Comparison of ENCODE assay signal across 11 cellular contexts in genomic region chr2:197184959-197185586, GRCh38.
DNase-seq lines count a peak whose midpoint lies in the region; ATAC-seq, FAIRE-seq and TF ChIP-seq lines count a peak whose summit lies in the region.
"Had no signal": no experiment of that assay in that cellular context is flagged by ENCODE, and none has a peak within 500 bp of the region (broad histone marks: within the 10 kb centered on the region; RNA-seq: fewer than 3 reads in every experiment).

No MANE protein-coding gene starts in this region.

- CTCF ChIA-PET in activated CD8-positive, alpha-beta T cell treated with anti-CD3 and anti-CD28 coated beads for 36 hours (lab: Charles Lee) = interaction anchor here (0.9 to 4.3 kb wide), 3 partner anchors 8 to 72 kb away, joined by 3 to 28 read pairs (median 3); no protein-coding TSS in a partner anchor
- CTCF ChIA-PET in activated CD8-positive, alpha-beta T cell treated with anti-CD3 and anti-CD28 coated beads, Interleukin-2, amount 10 ng/mL, durations not matched to agents 7 days and 5 days (lab: Charles Lee) = interaction anchor here (0.9 to 1.6 kb wide), 2 partner anchors 14 to 17 kb away, joined by 3 to 5 read pairs; no protein-coding TSS in a partner anchor

- TF ChIP-seq CTCF in activated CD8-positive, alpha-beta T cell treated with anti-CD3 and anti-CD28 coated beads for 36 hours (IDR thresholded peaks at IDR 0.05) = no peak
- TF ChIP-seq CTCF in coronary artery (IDR thresholded peaks at IDR 0.05) = no peak
- no peak for TF ChIP-seq CTCF in upper lobe of right lung (IDR thresholded peaks at IDR 0.05)

- ATAC-seq in activated CD8-positive, alpha-beta T cell treated with anti-CD3 and anti-CD28 coated beads for 36 hours = peak; percentile 32
- ATAC-seq in activated CD8-positive, alpha-beta T cell treated with anti-CD3 and anti-CD28 coated beads, Interleukin-2, amount 10 ng/mL, durations not matched to agents 7 days and 5 days = no peak
- ATAC-seq in memory B cell (ENCODE audit: low read depth) (no peak), upper lobe of right lung (peak; percentile 71)

- no peaks in the 10 kb centered on the region for H3K27me3 ChIP-seq in upper lobe of right lung
- H3K27me3 ChIP-seq: tibial nerve had no signal

- FAIRE-seq in frontal cortex (lab: Jason Lieb, UNC) = no peak

- H3K27ac Mint-ChIP-seq in activated CD8-positive, alpha-beta T cell treated with anti-CD3 and anti-CD28 coated beads for 36 hours = peak overlapping the region; percentile 51
- no peak overlapping the region for H3K27ac Mint-ChIP-seq in activated CD8-positive, alpha-beta T cell treated with anti-CD3 and anti-CD28 coated beads, Interleukin-2, amount 10 ng/mL, durations not matched to agents 7 days and 5 days
- peak overlapping the region; percentile 56 for H3K27ac Mint-ChIP-seq in memory B cell

- intact Hi-C loops in activated CD8-positive, alpha-beta T cell treated with anti-CD3 and anti-CD28 coated beads for 36 hours (cut with micrococcal nuclease) = loop anchor here (5.0 kb wide), 1 partner anchor 68 kb away; no protein-coding TSS in a partner anchor
- intact Hi-C loops in upper lobe of right lung (cut with DNase I) = no loop called here

- H3K4me1 ChIP-seq in upper lobe of right lung = peaks cover 14% of the 10 kb centered on the region

- no peaks in the 10 kb centered on the region for H3K9me3 ChIP-seq in upper lobe of right lung
- H3K9me3 ChIP-seq: tibial nerve had no signal

- H3K27ac ChIP-seq in coronary artery (peak overlapping the region; percentile 66 to 69), upper lobe of right lung (no peak overlapping the region)
- H3K27ac ChIP-seq: skin epidermis had no signal

- no peak overlapping the region for H3K4me3 Mint-ChIP-seq in activated CD8-positive, alpha-beta T cell treated with anti-CD3 and anti-CD28 coated beads for 36 hours
- H3K4me3 Mint-ChIP-seq in activated CD8-positive, alpha-beta T cell treated with anti-CD3 and anti-CD28 coated beads, Interleukin-2, amount 10 ng/mL, durations not matched to agents 7 days and 5 days = no peak overlapping the region
- no peak overlapping the region for H3K4me3 Mint-ChIP-seq in memory B cell

- peaks cover 75% of the 10 kb centered on the region for H3K4me1 Mint-ChIP-seq in activated CD8-positive, alpha-beta T cell treated with anti-CD3 and anti-CD28 coated beads for 36 hours (ENCODE audit: low read depth)
- H3K4me1 Mint-ChIP-seq in activated CD8-positive, alpha-beta T cell treated with anti-CD3 and anti-CD28 coated beads, Interleukin-2, amount 10 ng/mL, durations not matched to agents 7 days and 5 days (ENCODE audit: low read depth) = peaks cover 61% of the 10 kb centered on the region
- peaks cover 48% of the 10 kb centered on the region for H3K4me1 Mint-ChIP-seq in memory B cell

- H3K4me3 ChIP-seq in coronary artery = no peak overlapping the region
- no peak overlapping the region for H3K4me3 ChIP-seq in upper lobe of right lung
- H3K4me3 ChIP-seq: skin epidermis, tibial nerve had no signal

- POLR2A ChIA-PET in activated CD8-positive, alpha-beta T cell treated with anti-CD3 and anti-CD28 coated beads for 36 hours (lab: Charles Lee) = interaction anchor here (0.7 to 1.0 kb wide), 4 partner anchors 9 to 122 kb away, joined by 3 read pairs; no protein-coding TSS in a partner anchor
- POLR2A ChIA-PET in activated CD8-positive, alpha-beta T cell treated with anti-CD3 and anti-CD28 coated beads, Interleukin-2, amount 10 ng/mL, durations not matched to agents 7 days and 5 days (lab: Charles Lee) = interaction anchor here (0.6 kb wide), 1 partner anchor 281 kb away, joined by 4 read pairs; no protein-coding TSS in a partner anchor

- H3K36me3 ChIP-seq in upper lobe of right lung = no peaks in the 10 kb centered on the region
- H3K36me3 ChIP-seq: tibial nerve had no signal

- peaks cover 56% of the 10 kb centered on the region for H3K36me3 Mint-ChIP-seq in activated CD8-positive, alpha-beta T cell treated with anti-CD3 and anti-CD28 coated beads for 36 hours (ENCODE audit: low read depth)
- H3K36me3 Mint-ChIP-seq in activated CD8-positive, alpha-beta T cell treated with anti-CD3 and anti-CD28 coated beads, Interleukin-2, amount 10 ng/mL, durations not matched to agents 7 days and 5 days (ENCODE audit: low read depth) = peaks cover 65% of the 10 kb centered on the region
- peaks cover 36% of the 10 kb centered on the region for H3K36me3 Mint-ChIP-seq in memory B cell

- H3K27me3 Mint-ChIP-seq in activated CD8-positive, alpha-beta T cell treated with anti-CD3 and anti-CD28 coated beads for 36 hours = no peaks in the 10 kb centered on the region
- no peaks in the 10 kb centered on the region for H3K27me3 Mint-ChIP-seq in activated CD8-positive, alpha-beta T cell treated with anti-CD3 and anti-CD28 coated beads, Interleukin-2, amount 10 ng/mL, durations not matched to agents 7 days and 5 days (ENCODE audit: low read depth)
- H3K27me3 Mint-ChIP-seq in memory B cell = no peaks in the 10 kb centered on the region

- DNase-seq in activated CD8-positive, alpha-beta T cell treated with anti-CD3 and anti-CD28 coated beads for 36 hours = no peak
- no peak for DNase-seq in activated CD8-positive, alpha-beta T cell treated with anti-CD3 and anti-CD28 coated beads, Interleukin-2, amount 10 ng/mL, durations not matched to agents 7 days and 5 days
- DNase-seq in coronary artery (ENCODE audit: low spot score) (peak; percentile 93), memory B cell (ENCODE audit: low spot score in 2 of 2) (no peak), upper lobe of right lung (peak; percentile 73), HuH-7.5 (ENCODE audit: low spot score) (no peak), NCI-H226 (no peak), frontal cortex (ENCODE audit: low spot score in 2 of 2) (no peak)
- DNase-seq: ACHN had no signal

- no peaks in the 10 kb centered on the region for H3K9me3 Mint-ChIP-seq in activated CD8-positive, alpha-beta T cell treated with anti-CD3 and anti-CD28 coated beads for 36 hours
- no peaks in the 10 kb centered on the region for H3K9me3 Mint-ChIP-seq in activated CD8-positive, alpha-beta T cell treated with anti-CD3 and anti-CD28 coated beads, Interleukin-2, amount 10 ng/mL, durations not matched to agents 7 days and 5 days (ENCODE audit: insufficient read depth)
- no peaks in the 10 kb centered on the region for H3K9me3 Mint-ChIP-seq in memory B cell

Comparison
In these comparisons a context has a peak if more than half of its experiments do, and no peak if none do; other contexts are left out.
1. ATAC-seq: peak in activated CD8-positive, alpha-beta T cell treated with anti-CD3 and anti-CD28 coated beads for 36 hours (single experiment) and upper lobe of right lung (single experiment); none in activated CD8-positive, alpha-beta T cell treated with anti-CD3 and anti-CD28 coated beads, Interleukin-2, amount 10 ng/mL, durations not matched to agents 7 days and 5 days (single experiment) and memory B cell (single experiment).
2. DNase-seq: peak in coronary artery (single experiment) and upper lobe of right lung (single experiment); none in activated CD8-positive, alpha-beta T cell treated with anti-CD3 and anti-CD28 coated beads for 36 hours (single experiment), activated CD8-positive, alpha-beta T cell treated with anti-CD3 and anti-CD28 coated beads, Interleukin-2, amount 10 ng/mL, durations not matched to agents 7 days and 5 days (single experiment), memory B cell (0 of 2), HuH-7.5 (single experiment), NCI-H226 (single experiment) and frontal cortex (0 of 2).